Comparison of ENCODE assay signal across 25 cellular contexts in the genomic region with DNA sequence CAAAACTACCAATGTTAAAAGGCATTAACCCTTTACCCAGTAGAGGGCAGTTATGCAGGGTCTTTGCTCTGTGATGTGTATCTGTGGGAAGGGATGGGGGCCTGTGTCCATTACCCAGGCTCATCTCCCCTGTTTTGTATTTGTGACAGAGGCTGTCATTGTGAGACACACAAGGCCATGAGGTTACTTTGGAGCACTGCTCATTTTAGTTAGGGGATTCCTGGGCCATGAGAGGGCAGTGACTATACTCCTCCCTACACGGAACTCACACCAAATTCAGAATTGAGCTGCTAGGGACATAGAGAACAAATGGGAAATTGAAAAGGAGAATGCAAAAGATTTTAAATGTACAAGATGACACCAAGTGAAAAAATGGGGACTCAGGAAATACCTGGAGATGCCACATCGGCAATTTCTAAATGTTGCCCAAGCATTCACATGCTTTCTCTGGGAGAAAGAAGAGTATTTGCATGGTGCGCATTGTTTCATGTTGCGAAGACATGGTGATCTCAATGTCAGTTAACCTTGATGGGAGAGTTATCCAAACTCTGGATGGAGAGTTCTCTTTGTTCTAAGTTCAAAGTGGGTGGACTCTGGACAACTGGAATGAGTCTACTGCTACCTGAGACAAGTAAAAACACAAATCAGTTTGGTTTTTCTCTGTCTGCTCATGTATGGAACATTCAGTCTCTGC. TPM values are rescaled to one million over a fixed set of nuclear protein-coding genes. Genes with fewer than 3 reads are reported as not detected.
"Had no signal": no experiment of that assay in that cellular context is flagged by ENCODE, and none has a peak within 500 bp of the region (broad histone marks: within the 10 kb centered on the region; RNA-seq: fewer than 3 reads in every experiment).

No MANE protein-coding gene starts in this region.

- H3K4me3 ChIP-seq: cardiac muscle cell, lung, skin epidermis, thoracic aorta, upper lobe of right lung had no signal

- H3K27me3 ChIP-seq: cardiac muscle cell, upper lobe of right lung had no signal

- ATAC-seq: activated CD4-positive, alpha-beta T cell treated with anti-CD3 and anti-CD28 coated beads for 36 hours; activated T-helper 17 cell treated with anti-CD3 and anti-CD28 coated beads, Interleukin-2, amount 50 U/mL, for 72 hours; right cardiac atrium; T-helper 17 cell; upper lobe of right lung had no signal

- H3K27ac ChIP-seq: cardiac muscle cell, epithelial cell of prostate, skin epidermis, thoracic aorta, upper lobe of right lung had no signal

- H3K36me3 ChIP-seq: cardiac muscle cell had no signal

- H3K27ac Mint-ChIP-seq: activated CD4-positive, alpha-beta T cell treated with anti-CD3 and anti-CD28 coated beads for 36 hours; activated naive CD8-positive, alpha-beta T cell treated with anti-CD3 and anti-CD28 coated beads for 36 hours; activated T-helper 17 cell treated with anti-CD3 and anti-CD28 coated beads, Interleukin-2, amount 50 U/mL, for 72 hours; progenitor cell of endocrine pancreas; T-helper 17 cell had no signal

- FAIRE-seq: keratinocyte had no signal

- DNase-seq: activated CD4-positive, alpha-beta T cell treated with anti-CD3 and anti-CD28 coated beads for 36 hours; activated CD4-positive, alpha-beta T cell treated with anti-CD3 and anti-CD28 coated beads, Interleukin-2, amount 50 U/mL, for 48 hours; activated naive CD4-positive, alpha-beta T cell; activated naive CD8-positive, alpha-beta T cell treated with anti-CD3 and anti-CD28 coated beads for 36 hours; amniotic stem cell; foreskin melanocyte; glutamatergic neuron; hippocampal formation; right cardiac atrium; T-helper 17 cell; upper lobe of right lung had no signal

- H3K4me1 ChIP-seq: upper lobe of right lung had no signal

- H3K4me3 Mint-ChIP-seq: activated CD4-positive, alpha-beta T cell treated with anti-CD3 and anti-CD28 coated beads for 36 hours; activated naive CD8-positive, alpha-beta T cell treated with anti-CD3 and anti-CD28 coated beads for 36 hours; activated T-helper 17 cell treated with anti-CD3 and anti-CD28 coated beads, Interleukin-2, amount 50 U/mL, for 72 hours; T-helper 17 cell had no signal

- H3K36me3 Mint-ChIP-seq: activated naive CD8-positive, alpha-beta T cell treated with anti-CD3 and anti-CD28 coated beads for 36 hours had no signal

- H3K9me3 ChIP-seq: thoracic aorta, upper lobe of right lung had no signal

- H3K27me3 Mint-ChIP-seq: activated T-helper 17 cell treated with anti-CD3 and anti-CD28 coated beads, Interleukin-2, amount 50 U/mL, for 72 hours; progenitor cell of endocrine pancreas; T-helper 17 cell had no signal

- H3K9me3 Mint-ChIP-seq: activated T-helper 17 cell treated with anti-CD3 and anti-CD28 coated beads, Interleukin-2, amount 50 U/mL, for 72 hours had no signal

RNA-seq across cellular contexts. Expression of a gene that starts 32.5 kb away (rescaled TPM):
- total RNA-seq: activated CD4-positive, alpha-beta T cell treated with anti-CD3 and anti-CD28 coated beads for 36 hours; activated naive CD8-positive, alpha-beta T cell treated with anti-CD3 and anti-CD28 coated beads for 36 hours; activated T-helper 17 cell treated with anti-CD3 and anti-CD28 coated beads, Interleukin-2, amount 50 U/mL, for 72 hours; cardiac muscle cell; chondrocyte; dermis microvascular lymphatic vessel endothelial cell; myocyte; omental fat pad; progenitor cell of endocrine pancreas; right cardiac atrium; T-helper 17 cell had no signal
- polyA plus RNA-seq: cardiac muscle cell, fibroblast of lung, keratinocyte, neural cell, right cardiac atrium had no signal
